In the genomic region with DNA sequence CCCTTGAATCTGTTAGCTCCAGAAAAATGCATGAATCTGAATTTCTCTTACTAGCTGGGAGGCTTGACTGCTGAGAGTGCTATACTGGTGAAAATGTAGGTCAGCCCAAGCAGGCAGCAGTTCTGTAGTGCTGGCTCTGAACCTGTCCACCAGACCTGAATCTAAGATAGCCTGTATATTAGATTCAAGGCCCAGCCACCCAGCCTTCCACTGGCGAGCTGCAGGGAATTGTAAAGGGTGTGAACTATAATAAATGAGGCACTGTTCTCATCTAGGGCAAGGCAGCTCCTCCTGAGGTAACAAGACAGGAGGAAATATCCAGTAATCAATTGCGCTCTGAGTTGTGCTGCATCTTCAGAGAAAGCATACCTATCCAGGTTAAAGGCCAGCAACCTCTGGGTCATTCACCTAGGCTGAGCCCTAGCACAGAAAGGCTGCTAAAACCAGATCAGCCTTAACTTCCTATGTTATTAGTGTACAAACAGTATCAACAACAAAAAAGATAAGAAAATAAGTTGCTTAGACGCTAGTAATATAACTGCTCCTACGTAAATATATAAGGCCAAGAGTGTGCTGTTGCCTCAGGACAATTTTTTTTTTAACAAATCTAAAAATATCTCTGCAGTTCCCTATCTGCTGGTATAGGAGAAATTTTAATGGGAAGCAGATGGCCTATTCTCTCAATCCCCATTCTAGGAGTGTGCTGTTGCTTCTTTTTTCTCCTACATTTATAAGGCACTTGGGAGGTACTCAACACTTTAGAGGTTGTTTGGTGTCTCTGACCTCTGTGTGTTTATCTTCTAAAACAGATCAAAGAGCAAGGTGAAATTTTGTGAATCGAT, we compare ENCODE assay signal across 1 cellular context.
A peak's percentile ranks its signal among the peaks of the same experiment; 100 is the strongest.
TF ChIP-seq lines count a peak whose summit lies in the region.

No MANE protein-coding gene starts in this region.

TF ChIP-seq in HepG2, 621 proteins besides CTCF, POLR2A, EP300 and RAD21 (continued from another document and continues in another):
- TF ChIP-seq ZNF44 (CRISPR knock-in tag; IDR thresholded peaks at IDR 0.05), result no peak
- no peak for TF ChIP-seq ETV6 (CRISPR knock-in tag; conservative IDR thresholded peaks at IDR 0.05)
- no peak for TF ChIP-seq RORA (CRISPR knock-in tag; IDR thresholded peaks at IDR 0.05)
- TF ChIP-seq ZNF564 (CRISPR knock-in tag; IDR thresholded peaks at IDR 0.05), result no peak
- peak; percentile 73 for TF ChIP-seq PAXIP1 (CRISPR knock-in tag; conservative IDR thresholded peaks at IDR 0.05)
- no peak for TF ChIP-seq RNF2 (conservative IDR thresholded peaks at IDR 0.05; ENCODE audit: low read depth)
- no peak for TF ChIP-seq BRD4 (CRISPR knock-in tag; IDR thresholded peaks at IDR 0.05)
- no peak for TF ChIP-seq HBP1 (CRISPR knock-in tag; IDR thresholded peaks at IDR 0.05; ENCODE audit: low read depth)
- no peak for TF ChIP-seq FIP1L1 (IDR thresholded peaks at IDR 0.05; ENCODE audit: borderline replicate concordance, insufficient read depth, low read depth, low read length)
- no peak for TF ChIP-seq ZNF17 (CRISPR knock-in tag; IDR thresholded peaks at IDR 0.05)
- no peak for TF ChIP-seq FOXC1 (CRISPR knock-in tag; IDR thresholded peaks at IDR 0.05; ENCODE audit: borderline replicate concordance)
- no peak for TF ChIP-seq ZNF138 (CRISPR knock-in tag; IDR thresholded peaks at IDR 0.05; ENCODE audit: low read depth)
- TF ChIP-seq KAT7 (CRISPR knock-in tag; IDR thresholded peaks at IDR 0.05; ENCODE audit: borderline replicate concordance), result no peak
- no peak for TF ChIP-seq SMAD9 (CRISPR knock-in tag; IDR thresholded peaks at IDR 0.05)
- no peak for TF ChIP-seq AKNA (CRISPR knock-in tag; IDR thresholded peaks at IDR 0.05; ENCODE audit: borderline replicate concordance)
- no peak for TF ChIP-seq NFE2 (CRISPR knock-in tag; IDR thresholded peaks at IDR 0.05)
- TF ChIP-seq PAWR (CRISPR knock-in tag; IDR thresholded peaks at IDR 0.05; ENCODE audit: borderline replicate concordance), result no peak
- TF ChIP-seq, protein P1, sequence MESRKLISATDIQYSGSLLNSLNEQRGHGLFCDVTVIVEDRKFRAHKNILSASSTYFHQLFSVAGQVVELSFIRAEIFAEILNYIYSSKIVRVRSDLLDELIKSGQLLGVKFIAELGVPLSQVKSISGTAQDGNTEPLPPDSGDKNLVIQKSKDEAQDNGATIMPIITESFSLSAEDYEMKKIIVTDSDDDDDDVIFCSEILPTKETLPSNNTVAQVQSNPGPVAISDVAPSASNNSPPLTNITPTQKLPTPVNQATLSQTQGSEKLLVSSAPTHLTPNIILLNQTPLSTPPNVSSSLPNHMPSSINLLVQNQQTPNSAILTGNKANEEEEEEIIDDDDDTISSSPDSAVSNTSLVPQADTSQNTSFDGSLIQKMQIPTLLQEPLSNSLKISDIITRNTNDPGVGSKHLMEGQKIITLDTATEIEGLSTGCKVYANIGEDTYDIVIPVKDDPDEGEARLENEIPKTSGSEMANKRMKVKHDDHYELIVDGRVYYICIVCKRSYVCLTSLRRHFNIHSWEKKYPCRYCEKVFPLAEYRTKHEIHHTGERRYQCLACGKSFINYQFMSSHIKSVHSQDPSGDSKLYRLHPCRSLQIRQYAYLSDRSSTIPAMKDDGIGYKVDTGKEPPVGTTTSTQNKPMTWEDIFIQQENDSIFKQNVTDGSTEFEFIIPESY (CRISPR knock-in tag; IDR thresholded peaks at IDR 0.05), result no peak
- TF ChIP-seq RFX3 (CRISPR knock-in tag; IDR thresholded peaks at IDR 0.05), result no peak
- TF ChIP-seq SP5 (CRISPR knock-in tag; IDR thresholded peaks at IDR 0.05; ENCODE audit: borderline replicate concordance, low read depth), result no peak
- no peak for TF ChIP-seq HES4 (CRISPR knock-in tag; IDR thresholded peaks at IDR 0.05; ENCODE audit: borderline replicate concordance)
- 0 out of 2 replicates have a peak, but pooled peaks have one; percentile 33 for TF ChIP-seq SOX5 (CRISPR knock-in tag; IDR thresholded peaks at IDR 0.05; ENCODE audit: borderline replicate concordance)
- no peak for TF ChIP-seq HMG20A (CRISPR knock-in tag; IDR thresholded peaks at IDR 0.05; ENCODE audit: borderline replicate concordance)
- TF ChIP-seq JDP2 (CRISPR knock-in tag; IDR thresholded peaks at IDR 0.05; ENCODE audit: borderline replicate concordance), result no peak
- TF ChIP-seq, protein P2, sequence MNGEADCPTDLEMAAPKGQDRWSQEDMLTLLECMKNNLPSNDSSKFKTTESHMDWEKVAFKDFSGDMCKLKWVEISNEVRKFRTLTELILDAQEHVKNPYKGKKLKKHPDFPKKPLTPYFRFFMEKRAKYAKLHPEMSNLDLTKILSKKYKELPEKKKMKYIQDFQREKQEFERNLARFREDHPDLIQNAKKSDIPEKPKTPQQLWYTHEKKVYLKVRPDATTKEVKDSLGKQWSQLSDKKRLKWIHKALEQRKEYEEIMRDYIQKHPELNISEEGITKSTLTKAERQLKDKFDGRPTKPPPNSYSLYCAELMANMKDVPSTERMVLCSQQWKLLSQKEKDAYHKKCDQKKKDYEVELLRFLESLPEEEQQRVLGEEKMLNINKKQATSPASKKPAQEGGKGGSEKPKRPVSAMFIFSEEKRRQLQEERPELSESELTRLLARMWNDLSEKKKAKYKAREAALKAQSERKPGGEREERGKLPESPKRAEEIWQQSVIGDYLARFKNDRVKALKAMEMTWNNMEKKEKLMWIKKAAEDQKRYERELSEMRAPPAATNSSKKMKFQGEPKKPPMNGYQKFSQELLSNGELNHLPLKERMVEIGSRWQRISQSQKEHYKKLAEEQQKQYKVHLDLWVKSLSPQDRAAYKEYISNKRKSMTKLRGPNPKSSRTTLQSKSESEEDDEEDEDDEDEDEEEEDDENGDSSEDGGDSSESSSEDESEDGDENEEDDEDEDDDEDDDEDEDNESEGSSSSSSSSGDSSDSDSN (CRISPR knock-in tag; IDR thresholded peaks at IDR 0.05), result no peak
- TF ChIP-seq, protein P3, sequence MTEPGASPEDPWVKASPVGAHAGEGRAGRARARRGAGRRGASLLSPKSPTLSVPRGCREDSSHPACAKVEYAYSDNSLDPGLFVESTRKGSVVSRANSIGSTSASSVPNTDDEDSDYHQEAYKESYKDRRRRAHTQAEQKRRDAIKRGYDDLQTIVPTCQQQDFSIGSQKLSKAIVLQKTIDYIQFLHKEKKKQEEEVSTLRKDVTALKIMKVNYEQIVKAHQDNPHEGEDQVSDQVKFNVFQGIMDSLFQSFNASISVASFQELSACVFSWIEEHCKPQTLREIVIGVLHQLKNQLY (CRISPR knock-in tag; IDR thresholded peaks at IDR 0.05), result no peak
- TF ChIP-seq ZBTB1 (CRISPR knock-in tag; IDR thresholded peaks at IDR 0.05; ENCODE audit: borderline replicate concordance), result no peak
- TF ChIP-seq TIGD3 (CRISPR knock-in tag; IDR thresholded peaks at IDR 0.05; ENCODE audit: borderline replicate concordance), result no peak
- no peak for TF ChIP-seq ZNF629 (CRISPR knock-in tag; conservative IDR thresholded peaks at IDR 0.05)
- TF ChIP-seq NCOR1 (IDR thresholded peaks at IDR 0.05; ENCODE audit: borderline replicate concordance, low read length), result no peak
- no peak for TF ChIP-seq ZNF678 (CRISPR knock-in tag; IDR thresholded peaks at IDR 0.05)
- TF ChIP-seq NR3C1 (CRISPR knock-in tag; IDR thresholded peaks at IDR 0.05), result no peak
- TF ChIP-seq, protein P4, sequence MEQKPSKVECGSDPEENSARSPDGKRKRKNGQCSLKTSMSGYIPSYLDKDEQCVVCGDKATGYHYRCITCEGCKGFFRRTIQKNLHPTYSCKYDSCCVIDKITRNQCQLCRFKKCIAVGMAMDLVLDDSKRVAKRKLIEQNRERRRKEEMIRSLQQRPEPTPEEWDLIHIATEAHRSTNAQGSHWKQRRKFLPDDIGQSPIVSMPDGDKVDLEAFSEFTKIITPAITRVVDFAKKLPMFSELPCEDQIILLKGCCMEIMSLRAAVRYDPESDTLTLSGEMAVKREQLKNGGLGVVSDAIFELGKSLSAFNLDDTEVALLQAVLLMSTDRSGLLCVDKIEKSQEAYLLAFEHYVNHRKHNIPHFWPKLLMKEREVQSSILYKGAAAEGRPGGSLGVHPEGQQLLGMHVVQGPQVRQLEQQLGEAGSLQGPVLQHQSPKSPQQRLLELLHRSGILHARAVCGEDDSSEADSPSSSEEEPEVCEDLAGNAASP (CRISPR knock-in tag; IDR thresholded peaks at IDR 0.05; ENCODE audit: borderline replicate concordance), result no peak
- TF ChIP-seq IRF2 (CRISPR knock-in tag; IDR thresholded peaks at IDR 0.05), result no peak
- TF ChIP-seq HNF4G (IDR thresholded peaks at IDR 0.05; ENCODE audit: borderline replicate concordance, low read depth, low read length), result peak; percentile 46; the same call in 1 of the 2 replicates
- TF ChIP-seq HNF4G (CRISPR knock-in tag; IDR thresholded peaks at IDR 0.05; ENCODE audit: borderline replicate concordance, low read depth), result no peak
- no peak for TF ChIP-seq ADNP (CRISPR knock-in tag; IDR thresholded peaks at IDR 0.05)
- no peak for TF ChIP-seq CERS6 (CRISPR knock-in tag; IDR thresholded peaks at IDR 0.05)
